9 cellular contexts compared by ENCODE assay signal in genomic region chr9:134434896-134435506, GRCh38.
DNase-seq lines count a peak whose midpoint lies in the region; ATAC-seq and TF ChIP-seq lines count a peak whose summit lies in the region.
"Had no signal": no experiment of that assay in that cellular context is flagged by ENCODE, and none has a peak within 500 bp of the region (broad histone marks: within the 10 kb centered on the region; RNA-seq: fewer than 3 reads in every experiment).

No MANE protein-coding gene starts in this region.

- no peaks in the 10 kb centered on the region for H3K27me3 ChIP-seq in SJCRH30

- DNase-seq in HS-27A (ENCODE audit: low read depth): peak; percentile 48
- DNase-seq in SJCRH30: peak; percentile 99
- peak; percentile 98 for DNase-seq in fibroblast of pulmonary artery (ENCODE audit: low read depth)
- peak; percentile 83 for DNase-seq in non-pigmented ciliary epithelial cell (ENCODE audit: low read depth)
- no peak for DNase-seq in activated T-cell treated with anti-CD3 and anti-CD28 coated beads, Interleukin-2, amount 50 U/mL, for 48 hours
- no peak for DNase-seq in activated naive CD4-positive, alpha-beta T cell treated with anti-CD3 and anti-CD28 coated beads for 36 hours
- DNase-seq in activated CD4-positive, alpha-beta T cell treated with anti-CD3 and anti-CD28 coated beads for 36 hours: no peak

- no peak for ATAC-seq in GM19328 (IDR thresholded peaks at IDR 0.05; ENCODE audit: unreplicated experiment)
- no peak for ATAC-seq in activated CD4-positive, alpha-beta T cell treated with anti-CD3 and anti-CD28 coated beads for 36 hours

- no peak overlapping the region for H3K27ac Mint-ChIP-seq in activated naive CD4-positive, alpha-beta T cell treated with anti-CD3 and anti-CD28 coated beads for 36 hours
- no peak overlapping the region for H3K27ac Mint-ChIP-seq in activated CD4-positive, alpha-beta T cell treated with anti-CD3 and anti-CD28 coated beads for 36 hours

- H3K4me1 ChIP-seq in SJCRH30: peaks cover 33% of the 10 kb centered on the region

- H3K36me3 ChIP-seq in SJCRH30: no peaks in the 10 kb centered on the region; the same call in 1 of the 2 replicates

- H3K9me3 ChIP-seq in SJCRH30 (replicated peaks): no peaks in the 10 kb centered on the region

- POLR2A ChIA-PET in activated CD4-positive, alpha-beta T cell treated with anti-CD3 and anti-CD28 coated beads for 36 hours (lab: Charles Lee): no interaction called here

- no peaks in the 10 kb centered on the region for H3K9me3 Mint-ChIP-seq in activated naive CD4-positive, alpha-beta T cell treated with anti-CD3 and anti-CD28 coated beads for 36 hours
- no peaks in the 10 kb centered on the region for H3K9me3 Mint-ChIP-seq in activated CD4-positive, alpha-beta T cell treated with anti-CD3 and anti-CD28 coated beads for 36 hours (ENCODE audit: low read depth)

- no peaks in the 10 kb centered on the region for H3K27me3 Mint-ChIP-seq in activated naive CD4-positive, alpha-beta T cell treated with anti-CD3 and anti-CD28 coated beads for 36 hours (ENCODE audit: low read depth)
- H3K27me3 Mint-ChIP-seq in activated CD4-positive, alpha-beta T cell treated with anti-CD3 and anti-CD28 coated beads for 36 hours: no peaks in the 10 kb centered on the region

- CTCF ChIA-PET in activated naive CD4-positive, alpha-beta T cell treated with anti-CD3 and anti-CD28 coated beads for 36 hours (lab: Charles Lee): interaction anchor here (1.0 kb wide), 1 partner anchor 8 kb away, joined by 4 read pairs; no protein-coding TSS in a partner anchor
- CTCF ChIA-PET in activated CD4-positive, alpha-beta T cell treated with anti-CD3 and anti-CD28 coated beads for 36 hours (lab: Charles Lee): interaction anchor here (0.6 to 0.8 kb wide), 2 partner anchors 8 to 15 kb away, joined by 4 to 5 read pairs; no protein-coding TSS in a partner anchor

- H3K4me3 ChIP-seq in SJCRH30 (no peak overlapping the region), fibroblast of pulmonary artery (replicated peaks; ENCODE audit: low read depth, low read length) (no peak overlapping the region)
- H3K4me3 ChIP-seq: PC-9 had no signal

- no peak overlapping the region for H3K4me3 Mint-ChIP-seq in activated naive CD4-positive, alpha-beta T cell treated with anti-CD3 and anti-CD28 coated beads for 36 hours
- H3K4me3 Mint-ChIP-seq in activated CD4-positive, alpha-beta T cell treated with anti-CD3 and anti-CD28 coated beads for 36 hours: no peak overlapping the region

- no peaks in the 10 kb centered on the region for H3K4me1 Mint-ChIP-seq in activated naive CD4-positive, alpha-beta T cell treated with anti-CD3 and anti-CD28 coated beads for 36 hours (ENCODE audit: low read depth)
- H3K4me1 Mint-ChIP-seq in activated CD4-positive, alpha-beta T cell treated with anti-CD3 and anti-CD28 coated beads for 36 hours: no peaks in the 10 kb centered on the region

- peak overlapping the region; percentile 88 for H3K27ac ChIP-seq in SJCRH30
- H3K27ac ChIP-seq: PC-9 had no signal

- no peaks in the 10 kb centered on the region for H3K36me3 Mint-ChIP-seq in activated naive CD4-positive, alpha-beta T cell treated with anti-CD3 and anti-CD28 coated beads for 36 hours (ENCODE audit: low read depth)
- H3K36me3 Mint-ChIP-seq in activated CD4-positive, alpha-beta T cell treated with anti-CD3 and anti-CD28 coated beads for 36 hours (ENCODE audit: low read depth): peaks cover 7% of the 10 kb centered on the region

- intact Hi-C loops in activated naive CD4-positive, alpha-beta T cell treated with anti-CD3 and anti-CD28 coated beads for 36 hours (cut with micrococcal nuclease): no loop called here
- intact Hi-C loops in activated CD4-positive, alpha-beta T cell treated with anti-CD3 and anti-CD28 coated beads for 36 hours (cut with DNase I, micrococcal nuclease): no loop called here

- no peak for TF ChIP-seq CTCF in fibroblast of pulmonary artery (IDR thresholded peaks at IDR 0.05; ENCODE audit: low read length, missing control alignments)

Comparison
In these comparisons a context has a peak if more than half of its experiments do, and no peak if none do; other contexts are left out.
1. DNase-seq: peak in HS-27A (single experiment), SJCRH30 (2 of 2), fibroblast of pulmonary artery (single experiment) and non-pigmented ciliary epithelial cell (single experiment); none in activated T-cell treated with anti-CD3 and anti-CD28 coated beads, Interleukin-2, amount 50 U/mL, for 48 hours (0 of 2), activated naive CD4-positive, alpha-beta T cell treated with anti-CD3 and anti-CD28 coated beads for 36 hours (single experiment) and activated CD4-positive, alpha-beta T cell treated with anti-CD3 and anti-CD28 coated beads for 36 hours (single experiment).